9 cellular contexts compared by ENCODE assay signal in genomic region chr4:177229331-177229730, GRCh38.
DNase-seq lines count a peak whose midpoint lies in the region; ATAC-seq, FAIRE-seq and TF ChIP-seq lines count a peak whose summit lies in the region.
"Had no signal": no experiment of that assay in that cellular context is flagged by ENCODE, and none has a peak within 500 bp of the region (broad histone marks: within the 10 kb centered on the region; RNA-seq: fewer than 3 reads in every experiment).

No MANE protein-coding gene starts in this region.

- H2BK12ac ChIP-seq in H1 (ENCODE audit: low read depth, low read length): no peak overlapping the region

- WGBS in H1 (ENCODE audit: extremely low coverage in 1 of 2, insufficient coverage in 1 of 2, insufficient read length in 1 of 2, insufficient replicate concordance in 2 of 2, low coverage in 1 of 2, low lambda C conversion rate in 2 of 2, missing lambda C conversion rate in 1 of 2), 2 experiments: 78% methylated on average over 7 of the region's 7 CpGs; no CpG with 5 or more reads in 1 of the 2 experiments

- H3K79me2 ChIP-seq in PC-9 (ENCODE audit: low read depth) (no peaks in the 10 kb centered on the region), H1 (ENCODE audit: control insufficient read depth in 1 of 2, insufficient read depth in 2 of 2, low read length in 2 of 2) (no peaks in the 10 kb centered on the region)

- H3K4ac ChIP-seq in H1 (replicated peaks; ENCODE audit: insufficient read length, low read depth, low read length): no peak overlapping the region

- no peak overlapping the region for H2BK20ac ChIP-seq in H1 (ENCODE audit: low read length)

- no peak overlapping the region for H4K5ac ChIP-seq in H1 (ENCODE audit: insufficient read length, low read depth, low read length)

- H3K23ac ChIP-seq in H1 (ENCODE audit: insufficient read length): no peak overlapping the region

- no peak overlapping the region for H3K56ac ChIP-seq in H1 (replicated peaks; ENCODE audit: insufficient read length, low read depth, low read length)

- CTCF ChIA-PET in PC-9 (lab: Charles Lee): no interaction called here
- CTCF ChIA-PET in H1 (lab: Charles Lee; ENCODE audit: partially characterized antibody): interaction anchor here (0.6 kb wide), 1 partner anchor 390 kb away, joined by 4 read pairs; no protein-coding TSS in a partner anchor

- TF ChIP-seq RAD21 in H1 (IDR thresholded peaks at IDR 0.05 in 1 of 2, conservative IDR thresholded peaks at IDR 0.05 in 1 of 2; ENCODE audit: low read depth in 2 of 2, low read length in 2 of 2): no peak

- no peak overlapping the region for H2BK5ac ChIP-seq in H1 (ENCODE audit: low read depth, low read length)

- no peaks in the 10 kb centered on the region for H3K27me3 ChIP-seq in PC-9 (ENCODE audit: insufficient read depth, low read depth)
- no peaks in the 10 kb centered on the region for H3K27me3 ChIP-seq in H1 (replicated peaks in 1 of 4; ENCODE audit: control insufficient read depth in 3 of 4, extremely low read depth in 1 of 4, insufficient read depth in 3 of 4, low read length in 3 of 4)

- H3K4me2 ChIP-seq in PC-9: peak overlapping the region; percentile 45; the same call in 1 of the 2 replicates
- no peak overlapping the region for H3K4me2 ChIP-seq in H1 (ENCODE audit: insufficient read depth in 1 of 2, low read depth in 2 of 2, low read length in 2 of 2)

- BruUV-seq in PC-9 (replicated peaks; lab: Mats Ljungman, UMichigan): no TSS peak

- H3K23me2 ChIP-seq in H1 (ENCODE audit: low read depth, low read length): no peaks in the 10 kb centered on the region

- H3F3A ChIP-seq in PC-9 (ENCODE audit: insufficient read depth, low read depth): no peaks in the 10 kb centered on the region

- H4K20me1 ChIP-seq in PC-9 (ENCODE audit: insufficient read depth) (no peaks in the 10 kb centered on the region), H1 (replicated peaks in 1 of 2; ENCODE audit: control insufficient read depth in 1 of 2, insufficient read depth in 2 of 2, low read length in 2 of 2) (no peaks in the 10 kb centered on the region)

- peak; percentile 25 for DNase-seq in GM20000 (ENCODE audit: low spot score)
- DNase-seq in PC-9: no peak
- DNase-seq in H1 (ENCODE audit: low read depth in 1 of 2, low spot score in 2 of 2): no peak
- DNase-seq in skeletal muscle cell (ENCODE audit: low read depth): peak; percentile 1
- no peak for DNase-seq in GM12892 (ENCODE audit: insufficient read length)
- DNase-seq in globus pallidus (ENCODE audit: low spot score): no peak

- no peaks in the 10 kb centered on the region for H3K9me2 ChIP-seq in PC-9 (ENCODE audit: insufficient read depth)

- H2BK15ac ChIP-seq in H1 (ENCODE audit: low read length): no peak overlapping the region

- H3K4me3 ChIP-seq in PC-9 (no peak overlapping the region), H1 (ENCODE audit: extremely low read depth in 1 of 4, insufficient read depth in 2 of 4, low read depth in 3 of 4, low read length in 4 of 4) (no peak overlapping the region), skeletal muscle cell (ENCODE audit: low read depth, low read length) (peak overlapping the region; percentile 35)

- no peaks in the 10 kb centered on the region for H3K4me1 ChIP-seq in PC-9 (replicated peaks; ENCODE audit: insufficient read depth)
- H3K4me1 ChIP-seq in H1 (replicated peaks in 1 of 4; ENCODE audit: control insufficient read depth in 3 of 4, insufficient read depth in 4 of 4, low read length in 3 of 4): peaks cover 0 to 3% (median 0%) of the 10 kb centered on the region in 4 experiments; a peak in 5 of 7 replicates

- H3K9me3 ChIP-seq in PC-9 (ENCODE audit: insufficient read depth, low read depth) (no peaks in the 10 kb centered on the region), H1 (ENCODE audit: insufficient read depth in 2 of 2, low read depth in 1 of 2, low read length in 1 of 2) (peaks cover 0 to 6% of the 10 kb centered on the region in 2 experiments; a peak in 1 of 4 replicates)

- TF ChIP-seq POLR2A in H1 (IDR thresholded peaks at IDR 0.05; ENCODE audit: control extremely low read depth in 1 of 2, low read depth in 2 of 2, low read length in 2 of 2) (no peak), GM12892 (IDR thresholded peaks at IDR 0.05; ENCODE audit: low read depth, low read length) (no peak)

- H3K27ac ChIP-seq in PC-9 (no peak overlapping the region), H1 (ENCODE audit: low read depth, low read length) (no peak overlapping the region)

- no peak overlapping the region for H2BK120ac ChIP-seq in H1 (replicated peaks; ENCODE audit: low read depth, low read length)

- TF ChIP-seq EP300 in H1 (IDR thresholded peaks at IDR 0.05; ENCODE audit: borderline replicate concordance in 1 of 2, low read depth in 2 of 2, low read length in 2 of 2): no peak

- H2AFZ ChIP-seq in PC-9 (peak overlapping the region; percentile 66; the same call in 1 of the 2 replicates), H1 (ENCODE audit: low read length) (peak overlapping the region; percentile 80; the same call in 1 of the 2 replicates)

- no peak for TF ChIP-seq CTCF in GM20000 (IDR thresholded peaks at IDR 0.05; ENCODE audit: extremely low read depth, missing control alignments)
- TF ChIP-seq CTCF in PC-9 (conservative IDR thresholded peaks at IDR 0.05): no peak
- no peak for TF ChIP-seq CTCF in H1 (IDR thresholded peaks at IDR 0.05; ENCODE audit: control extremely low read depth in 1 of 3, insufficient read depth in 1 of 3, low read depth in 1 of 3, low read length in 3 of 3)

- H3K36me3 ChIP-seq in PC-9 (ENCODE audit: low read depth) (no peaks in the 10 kb centered on the region), H1 (ENCODE audit: control insufficient read depth in 2 of 4, insufficient read depth in 4 of 4, low read length in 3 of 4) (no peaks in the 10 kb centered on the region)

- H3K9ac ChIP-seq in H1 (replicated peaks in 1 of 4; ENCODE audit: extremely low read depth in 1 of 4, low read depth in 3 of 4, low read length in 3 of 4): no peak overlapping the region

- FAIRE-seq in H1 (lab: Jason Lieb, UNC) (no peak), GM12892 (lab: Jason Lieb, UNC) (no peak)
- FAIRE-seq: bronchial epithelial cell had no signal

- no peak overlapping the region for H4K91ac ChIP-seq in H1 (replicated peaks; ENCODE audit: insufficient read length, low read length)

- H3K14ac ChIP-seq in H1 (ENCODE audit: insufficient read length): no peak overlapping the region

- no peak overlapping the region for H4K8ac ChIP-seq in H1 (ENCODE audit: extremely low read depth, insufficient read depth, low read length)

- POLR2A ChIA-PET in PC-9 (lab: Charles Lee; ENCODE audit: unreplicated experiment) (no interaction called here), H1 (lab: Charles Lee; ENCODE audit: partially characterized antibody) (interaction anchor here (1.0 kb wide), 1 partner anchor 10 kb away, joined by 3 read pairs; no protein-coding TSS in a partner anchor)

- no peak for ATAC-seq in GM19395 (IDR thresholded peaks at IDR 0.05; ENCODE audit: unreplicated experiment)
- no peak for ATAC-seq in GM21737 (IDR thresholded peaks at IDR 0.05; ENCODE audit: unreplicated experiment)

- no peaks in the 10 kb centered on the region for H3K79me1 ChIP-seq in H1 (ENCODE audit: low read depth, low read length)

- H3K18ac ChIP-seq in H1 (ENCODE audit: extremely low read depth, low read length): no peak overlapping the region

- intact Hi-C loops in PC-9 (cut with micrococcal nuclease; ENCODE audit: unreplicated experiment): no loop called here

- H2AK5ac ChIP-seq in H1 (ENCODE audit: low read depth, low read length): no peak overlapping the region

TF ChIP-seq in H1, 55 proteins besides CTCF, POLR2A, EP300 and RAD21:
- TF ChIP-seq SP2 (IDR thresholded peaks at IDR 0.05; ENCODE audit: low read length) (no peak), KDM5A (IDR thresholded peaks at IDR 0.05; ENCODE audit: low read length) (no peak), CREB1 (IDR thresholded peaks at IDR 0.05) (no peak), SRF (IDR thresholded peaks at IDR 0.05; ENCODE audit: low read depth, low read length) (no peak), RBBP5 (IDR thresholded peaks at IDR 0.05; ENCODE audit: borderline replicate concordance, low read depth, low read length) (no peak), ZNF274 (IDR thresholded peaks at IDR 0.05; ENCODE audit: borderline replicate concordance, extremely low read depth, low read length) (no peak), TBP (IDR thresholded peaks at IDR 0.05; ENCODE audit: low read depth, low read length) (no peak), BCL11A (IDR thresholded peaks at IDR 0.05; ENCODE audit: low read depth in 2 of 2, low read length in 2 of 2) (no peak), BACH1 (IDR thresholded peaks at IDR 0.05; ENCODE audit: low read length) (no peak), TAF1 (IDR thresholded peaks at IDR 0.05; ENCODE audit: low read depth, low read length) (no peak), RFX5 (IDR thresholded peaks at IDR 0.05; ENCODE audit: borderline replicate concordance, low read depth, low read length) (no peak)

Comparison
In these comparisons a context has a peak if more than half of its experiments do, and no peak if none do; other contexts are left out.
1. DNase-seq: peak in GM20000 (single experiment) and skeletal muscle cell (single experiment); none in PC-9 (0 of 2), H1 (0 of 2), GM12892 (single experiment) and globus pallidus (single experiment).